1 cellular context compared by ENCODE assay signal in genomic region chr1:198678301-198678836, GRCh38.
TF ChIP-seq lines count a peak whose summit lies in the region.

No MANE protein-coding gene starts in this region.

TF ChIP-seq in GM12878, 131 proteins besides CTCF, POLR2A, EP300 and RAD21 (continued from another document):
- TF ChIP-seq BHLHE40 (IDR thresholded peaks at IDR 0.05; ENCODE audit: borderline replicate concordance in 1 of 2, low read depth in 2 of 2, low read length in 1 of 2): no peak
- peak; percentile 7; the same call in 1 of the 2 replicates for TF ChIP-seq ATF2 (IDR thresholded peaks at IDR 0.05; ENCODE audit: low read length)
